ENCODE assay signal across 9 cellular contexts in genomic region chr2:85886141-85886540, GRCh38. TPM values are rescaled to one million over a fixed set of nuclear protein-coding genes. Genes with fewer than 3 reads are reported as not detected.
DNase-seq lines count a peak whose midpoint lies in the region; ATAC-seq and TF ChIP-seq lines count a peak whose summit lies in the region.
"Had no signal": no experiment of that assay in that cellular context is flagged by ENCODE, and none has a peak within 500 bp of the region (broad histone marks: within the 10 kb centered on the region; RNA-seq: fewer than 3 reads in every experiment).

No MANE protein-coding gene starts in this region.

- H3K36me3 ChIP-seq in thyroid gland = no peaks in the 10 kb centered on the region

- TF ChIP-seq POLR2A in thyroid gland (IDR thresholded peaks at IDR 0.05) = no peak

- H3K27me3 Mint-ChIP-seq in activated CD4-positive, alpha-beta T cell treated with anti-CD3 and anti-CD28 coated beads, Interleukin-2, amount 10 ng/mL, durations not matched to agents 24 days and 14 days = peaks cover 4% of the 10 kb centered on the region
- no peaks in the 10 kb centered on the region for H3K27me3 Mint-ChIP-seq in mesothelial cell of epicardium (ENCODE audit: low read depth)

- H3K27ac ChIP-seq in angular gyrus (ENCODE audit: low read depth, low read length) = peak overlapping the region; percentile 10
- H3K27ac ChIP-seq in thyroid gland = peak overlapping the region; percentile 88 to 98 (median 97)

- 87 to 97% methylated on average over 8 of the region's 8 CpGs for WGBS in thyroid gland, 2 donors

- no peak for ATAC-seq in HG02852 (IDR thresholded peaks at IDR 0.05; ENCODE audit: unreplicated experiment)

- peak overlapping the region in 1 of 3 donors; percentile 85 for H3K4me3 ChIP-seq in thyroid gland (replicated peaks in 1 of 3)

- H3K9me3 ChIP-seq in thyroid gland = no peaks in the 10 kb centered on the region

- intact Hi-C loops in activated CD4-positive, alpha-beta T cell treated with anti-CD3 and anti-CD28 coated beads, Interleukin-2, amount 10 ng/mL, durations not matched to agents 24 days and 14 days (cut with micrococcal nuclease) = loop anchor here (1.0 to 5.0 kb wide), 3 partner anchors 21 to 191 kb away; no protein-coding TSS in a partner anchor
- intact Hi-C loops in thyroid gland (cut with DNase I) = loop anchor here (5.0 kb wide), 2 partner anchors 59 to 191 kb away; no protein-coding TSS in a partner anchor

- H3K9me3 Mint-ChIP-seq in activated CD4-positive, alpha-beta T cell treated with anti-CD3 and anti-CD28 coated beads, Interleukin-2, amount 10 ng/mL, durations not matched to agents 24 days and 14 days = peaks cover 7% of the 10 kb centered on the region
- peaks cover 7% of the 10 kb centered on the region for H3K9me3 Mint-ChIP-seq in mesothelial cell of epicardium

- H3K27me3 ChIP-seq in thyroid gland = no peaks in the 10 kb centered on the region

- H3K4me1 ChIP-seq in thyroid gland = peaks cover 28 to 56% of the 10 kb centered on the region in 2 donors

- peaks cover 55% of the 10 kb centered on the region for H3K4me1 Mint-ChIP-seq in activated CD4-positive, alpha-beta T cell treated with anti-CD3 and anti-CD28 coated beads, Interleukin-2, amount 10 ng/mL, durations not matched to agents 24 days and 14 days
- H3K4me1 Mint-ChIP-seq in mesothelial cell of epicardium = peaks cover 52% of the 10 kb centered on the region

- DNase-seq in activated CD4-positive, alpha-beta T cell treated with anti-CD3 and anti-CD28 coated beads, Interleukin-2, amount 10 ng/mL, durations not matched to agents 24 days and 14 days = no peak
- DNase-seq in activated CD4-positive, alpha-beta T cell treated with anti-CD3 and anti-CD28 coated beads for 4 hours = no peak
- DNase-seq in mesothelial cell of epicardium (ENCODE audit: low spot score in 2 of 2, unreplicated experiment in 2 of 2) = no peak
- no peak for DNase-seq in thyroid gland
- DNase-seq in UCSD-AML1 (lab: John Stamatoyannopoulos, UW; ENCODE audit: unreplicated experiment) = no peak
- DNase-seq in ecto neural progenitor cell (ENCODE audit: low spot score) = no peak
- DNase-seq: NCI-H526 had no signal

- TF ChIP-seq CTCF in mesothelial cell of epicardium (IDR thresholded peaks at IDR 0.05; ENCODE audit: unreplicated experiment) (no peak), thyroid gland (IDR thresholded peaks at IDR 0.05) (no peak)

- peak overlapping the region; percentile 50 for H3K27ac Mint-ChIP-seq in activated CD4-positive, alpha-beta T cell treated with anti-CD3 and anti-CD28 coated beads, Interleukin-2, amount 10 ng/mL, durations not matched to agents 24 days and 14 days
- peak overlapping the region; percentile 64 for H3K27ac Mint-ChIP-seq in mesothelial cell of epicardium

- H3K36me3 Mint-ChIP-seq in activated CD4-positive, alpha-beta T cell treated with anti-CD3 and anti-CD28 coated beads, Interleukin-2, amount 10 ng/mL, durations not matched to agents 24 days and 14 days (ENCODE audit: low read depth) = peaks cover 38% of the 10 kb centered on the region
- H3K36me3 Mint-ChIP-seq in mesothelial cell of epicardium = peaks cover 19% of the 10 kb centered on the region

- H3K4me3 Mint-ChIP-seq in activated CD4-positive, alpha-beta T cell treated with anti-CD3 and anti-CD28 coated beads, Interleukin-2, amount 10 ng/mL, durations not matched to agents 24 days and 14 days = peak overlapping the region; percentile 89
- H3K4me3 Mint-ChIP-seq in mesothelial cell of epicardium = no peak overlapping the region

RNA-seq across cellular contexts. Expression of gene ST3GAL5, which starts 2.6 kb away (rescaled TPM):
- total RNA-seq in activated CD4-positive, alpha-beta T cell treated with anti-CD3 and anti-CD28 coated beads, Interleukin-2, amount 10 ng/mL, durations not matched to agents 24 days and 14 days = 13.3 and 14.6 TPM in 2 replicates
- total RNA-seq in mesothelial cell of epicardium = 23.2 to 28.6 TPM (median 25.8 TPM) in 3 replicates
- 100 to 1,000 TPM; 139 to 199 (median 156) TPM for total RNA-seq in thyroid gland
